ENCODE assay signal across 1 cellular context in genomic region chr22:17672417-17672991, GRCh38.
TF ChIP-seq lines count a peak whose summit lies in the region.

No MANE protein-coding gene starts in this region.

TF ChIP-seq in A549, 52 proteins besides CTCF, POLR2A, EP300 and RAD21 (continued from another document):
- no peak for TF ChIP-seq ZC3H11A (IDR thresholded peaks at IDR 0.05)
- no peak for TF ChIP-seq MYC (IDR thresholded peaks at IDR 0.05; ENCODE audit: borderline replicate concordance, low read length)
- TF ChIP-seq GATA3 (IDR thresholded peaks at IDR 0.05; ENCODE audit: borderline replicate concordance): no peak
- no peak for TF ChIP-seq FOSL2 (IDR thresholded peaks at IDR 0.05)
- no peak for TF ChIP-seq FOSL2 (CRISPR knock-in tag; IDR thresholded peaks at IDR 0.05)
- no peak for TF ChIP-seq EHF (CRISPR knock-in tag; IDR thresholded peaks at IDR 0.05)
- TF ChIP-seq E2F6 (IDR thresholded peaks at IDR 0.05; ENCODE audit: borderline replicate concordance, low read depth): no peak
